16 cellular contexts compared by ENCODE assay signal in the genomic region with DNA sequence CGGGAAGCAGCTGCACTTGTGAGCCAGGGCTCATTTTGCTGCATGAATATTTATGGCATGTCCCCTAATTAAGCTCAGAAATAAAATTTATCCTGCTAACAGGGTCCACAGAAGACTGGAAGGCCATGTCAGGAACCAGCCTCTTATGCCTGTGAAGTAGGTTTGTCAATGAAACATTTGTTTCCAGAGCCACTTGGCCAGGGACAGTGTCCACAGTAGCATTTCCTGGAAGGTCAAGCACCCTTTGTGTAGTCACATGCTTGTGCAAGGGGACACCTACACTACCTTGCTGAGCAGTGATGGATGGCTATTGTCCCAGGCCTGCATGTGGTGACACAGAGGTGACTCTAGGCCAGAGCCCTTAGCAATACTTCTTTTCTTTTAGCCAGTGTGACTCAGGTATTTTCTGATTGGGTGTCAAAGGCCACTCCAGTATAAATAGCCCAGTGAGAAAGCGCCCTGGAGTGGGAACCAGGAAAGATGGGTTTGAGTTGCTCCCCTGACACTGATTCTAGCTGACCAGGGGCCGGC.
DNase-seq lines count a peak whose midpoint lies in the region; ATAC-seq and TF ChIP-seq lines count a peak whose summit lies in the region.
"Had no signal": no experiment of that assay in that cellular context is flagged by ENCODE, and none has a peak within 500 bp of the region (broad histone marks: within the 10 kb centered on the region; RNA-seq: fewer than 3 reads in every experiment).

No MANE protein-coding gene starts in this region.

- DNase-seq in DMS53 (lab: John Stamatoyannopoulos, UW), result peak; percentile 99
- DNase-seq in NCI-H510A treated with DMSO at 0.1 percent for 48 hours (lab: John Stamatoyannopoulos, UW), result peak; percentile 70
- peak; percentile 61 for DNase-seq in hepatocyte (ENCODE audit: low spot score)
- DNase-seq in psoas muscle, result no peak
- DNase-seq in stimulated activated naive CD8-positive, alpha-beta T cell treated with anti-CD3 and anti-CD28 coated beads, Interleukin-15, Interleukin-2, amounts not matched to agents 100 U/mL and 50 U/mL, for 24 hours, result no peak
- DNase-seq in DMS114 treated with DMSO at 0.1 percent for 48 hours (lab: John Stamatoyannopoulos, UW; ENCODE audit: unreplicated experiment), result no peak
- DNase-seq: activated CD8-positive, alpha-beta memory T cell treated with anti-CD3 and anti-CD28 coated beads, Interleukin-2, amount 10 ng/mL, durations not matched to agents 7 days and 5 days; BE2C; ovary; SK-N-SH had no signal

- peaks cover 11% of the 10 kb centered on the region for H3K4me1 ChIP-seq in hepatocyte (ENCODE audit: insufficient read depth)
- H3K4me1 ChIP-seq in psoas muscle, result no peaks in the 10 kb centered on the region
- H3K4me1 ChIP-seq: BE2C had no signal

- no peaks in the 10 kb centered on the region for H3K9me2 ChIP-seq in hepatocyte (replicated peaks; ENCODE audit: insufficient read depth)
- H3K9me2 ChIP-seq: SK-N-SH had no signal

- no peak overlapping the region for H2AFZ ChIP-seq in hepatocyte

- no peak overlapping the region for H3K27ac Mint-ChIP-seq in stimulated activated memory B cell treated with anti-CD40 and anti-IgM and Interleukin-4, amounts not matched to agents 10 μg/mL and 1 μg/mL and 100 μg/mL, for 72 hours
- H3K27ac Mint-ChIP-seq: activated CD8-positive, alpha-beta memory T cell treated with anti-CD3 and anti-CD28 coated beads, Interleukin-2, amount 10 ng/mL, durations not matched to agents 7 days and 5 days; activated naive CD8-positive, alpha-beta T cell; memory B cell had no signal

- H3K27me3 ChIP-seq in hepatocyte, result peaks cover 2% of the 10 kb centered on the region
- peaks cover 0 to 13% (median 1%) of the 10 kb centered on the region in 3 donors for H3K27me3 ChIP-seq in psoas muscle (ENCODE audit: insufficient read depth in 3 of 3, low read length in 2 of 3)
- H3K27me3 ChIP-seq: BE2C, ovary had no signal

- H3K4me1 Mint-ChIP-seq in stimulated activated memory B cell treated with anti-CD40 and anti-IgM and Interleukin-4, amounts not matched to agents 10 μg/mL and 1 μg/mL and 100 μg/mL, for 72 hours, result no peaks in the 10 kb centered on the region
- H3K4me1 Mint-ChIP-seq: activated CD8-positive, alpha-beta memory T cell treated with anti-CD3 and anti-CD28 coated beads, Interleukin-2, amount 10 ng/mL, durations not matched to agents 7 days and 5 days; central memory CD8-positive, alpha-beta T cell; memory B cell had no signal

- TF ChIP-seq CTCF in hepatocyte (IDR thresholded peaks at IDR 0.05; ENCODE audit: poor library complexity), result no peak
- TF ChIP-seq CTCF in psoas muscle (IDR thresholded peaks at IDR 0.05), result no peak

- no peaks in the 10 kb centered on the region for H3K36me3 Mint-ChIP-seq in stimulated activated memory B cell treated with anti-CD40 and anti-IgM and Interleukin-4, amounts not matched to agents 10 μg/mL and 1 μg/mL and 100 μg/mL, for 72 hours
- H3K36me3 Mint-ChIP-seq: activated CD8-positive, alpha-beta memory T cell treated with anti-CD3 and anti-CD28 coated beads, Interleukin-2, amount 10 ng/mL, durations not matched to agents 7 days and 5 days; activated naive CD8-positive, alpha-beta T cell; memory B cell had no signal

- ATAC-seq in psoas muscle (peak; percentile 75 to 96 (median 90)), GM21381 (IDR thresholded peaks at IDR 0.05; ENCODE audit: unreplicated experiment) (no peak)
- ATAC-seq in stimulated activated memory B cell treated with anti-CD40 and anti-IgM and Interleukin-4, amounts not matched to agents 10 μg/mL and 1 μg/mL and 100 μg/mL, for 72 hours, result no peak
- ATAC-seq in stimulated activated naive CD8-positive, alpha-beta T cell treated with anti-CD3 and anti-CD28 coated beads, Interleukin-15, Interleukin-2, amounts not matched to agents 100 U/mL and 50 U/mL, for 24 hours, result no peak
- ATAC-seq: activated CD8-positive, alpha-beta memory T cell treated with anti-CD3 and anti-CD28 coated beads, Interleukin-2, amount 10 ng/mL, durations not matched to agents 7 days and 5 days had no signal

- WGBS in hepatocyte (ENCODE audit: low lambda C conversion rate, missing lambda C conversion rate), result 100% methylated on average over 3 of the region's 3 CpGs
- 85 to 87% (median 86%) methylated on average over 3 of the region's 3 CpGs for WGBS in psoas muscle, 3 donors

- H3K4me3 Mint-ChIP-seq in stimulated activated memory B cell treated with anti-CD40 and anti-IgM and Interleukin-4, amounts not matched to agents 10 μg/mL and 1 μg/mL and 100 μg/mL, for 72 hours, result no peak overlapping the region
- H3K4me3 Mint-ChIP-seq: activated CD8-positive, alpha-beta memory T cell treated with anti-CD3 and anti-CD28 coated beads, Interleukin-2, amount 10 ng/mL, durations not matched to agents 7 days and 5 days; activated naive CD8-positive, alpha-beta T cell; central memory CD8-positive, alpha-beta T cell; memory B cell had no signal

- H4K20me1 ChIP-seq in hepatocyte (ENCODE audit: insufficient read depth, poor library complexity, severe bottlenecking), result no peaks in the 10 kb centered on the region

- no peaks in the 10 kb centered on the region for H3K9me3 ChIP-seq in hepatocyte (ENCODE audit: low read depth)
- H3K9me3 ChIP-seq in psoas muscle, result no peaks in the 10 kb centered on the region
- H3K9me3 ChIP-seq: BE2C, ovary, SK-N-SH had no signal

- intact Hi-C loops in psoas muscle (cut with DNase I), result no loop called here

- H3K4me2 ChIP-seq in hepatocyte, result no peak overlapping the region
- H3K4me2 ChIP-seq: SK-N-SH had no signal

- H3K36me3 ChIP-seq in hepatocyte (replicated peaks; ENCODE audit: insufficient read depth, low read depth) (no peaks in the 10 kb centered on the region), psoas muscle (ENCODE audit: insufficient read depth in 1 of 2, low read depth in 1 of 2) (no peaks in the 10 kb centered on the region)
- H3K36me3 ChIP-seq: BE2C, ovary had no signal

- no peak overlapping the region for H3K4me3 ChIP-seq in hepatocyte
- no peak overlapping the region for H3K4me3 ChIP-seq in psoas muscle
- H3K4me3 ChIP-seq: ovary had no signal

- no peaks in the 10 kb centered on the region for H3K9me3 Mint-ChIP-seq in stimulated activated memory B cell treated with anti-CD40 and anti-IgM and Interleukin-4, amounts not matched to agents 10 μg/mL and 1 μg/mL and 100 μg/mL, for 72 hours
- H3K9me3 Mint-ChIP-seq: central memory CD8-positive, alpha-beta T cell; memory B cell had no signal

- H3K79me2 ChIP-seq in hepatocyte, result no peaks in the 10 kb centered on the region

- H3K27ac ChIP-seq in hepatocyte, result peak overlapping the region; percentile 92
- H3K27ac ChIP-seq in psoas muscle, result no peak overlapping the region
- H3K27ac ChIP-seq: ovary, VCaP had no signal

- no peaks in the 10 kb centered on the region for H3K27me3 Mint-ChIP-seq in stimulated activated memory B cell treated with anti-CD40 and anti-IgM and Interleukin-4, amounts not matched to agents 10 μg/mL and 1 μg/mL and 100 μg/mL, for 72 hours
- H3K27me3 Mint-ChIP-seq: activated CD8-positive, alpha-beta memory T cell treated with anti-CD3 and anti-CD28 coated beads, Interleukin-2, amount 10 ng/mL, durations not matched to agents 7 days and 5 days; central memory CD8-positive, alpha-beta T cell had no signal

Comparison
In these comparisons a context has a peak if more than half of its experiments do, and no peak if none do; other contexts are left out.
1. DNase-seq: peak in DMS53 (single experiment), NCI-H510A treated with DMSO at 0.1 percent for 48 hours (single experiment) and hepatocyte (single experiment); none in psoas muscle (0 of 2), stimulated activated naive CD8-positive, alpha-beta T cell treated with anti-CD3 and anti-CD28 coated beads, Interleukin-15, Interleukin-2, amounts not matched to agents 100 U/mL and 50 U/mL, for 24 hours (single experiment) and DMS114 treated with DMSO at 0.1 percent for 48 hours (single experiment).
2. ATAC-seq: peak in psoas muscle (4 of 4); none in GM21381 (single experiment), stimulated activated memory B cell treated with anti-CD40 and anti-IgM and Interleukin-4, amounts not matched to agents 10 μg/mL and 1 μg/mL and 100 μg/mL, for 72 hours (single experiment) and stimulated activated naive CD8-positive, alpha-beta T cell treated with anti-CD3 and anti-CD28 coated beads, Interleukin-15, Interleukin-2, amounts not matched to agents 100 U/mL and 50 U/mL, for 24 hours (single experiment).